11 cellular contexts compared by ENCODE assay signal in the genomic region with DNA sequence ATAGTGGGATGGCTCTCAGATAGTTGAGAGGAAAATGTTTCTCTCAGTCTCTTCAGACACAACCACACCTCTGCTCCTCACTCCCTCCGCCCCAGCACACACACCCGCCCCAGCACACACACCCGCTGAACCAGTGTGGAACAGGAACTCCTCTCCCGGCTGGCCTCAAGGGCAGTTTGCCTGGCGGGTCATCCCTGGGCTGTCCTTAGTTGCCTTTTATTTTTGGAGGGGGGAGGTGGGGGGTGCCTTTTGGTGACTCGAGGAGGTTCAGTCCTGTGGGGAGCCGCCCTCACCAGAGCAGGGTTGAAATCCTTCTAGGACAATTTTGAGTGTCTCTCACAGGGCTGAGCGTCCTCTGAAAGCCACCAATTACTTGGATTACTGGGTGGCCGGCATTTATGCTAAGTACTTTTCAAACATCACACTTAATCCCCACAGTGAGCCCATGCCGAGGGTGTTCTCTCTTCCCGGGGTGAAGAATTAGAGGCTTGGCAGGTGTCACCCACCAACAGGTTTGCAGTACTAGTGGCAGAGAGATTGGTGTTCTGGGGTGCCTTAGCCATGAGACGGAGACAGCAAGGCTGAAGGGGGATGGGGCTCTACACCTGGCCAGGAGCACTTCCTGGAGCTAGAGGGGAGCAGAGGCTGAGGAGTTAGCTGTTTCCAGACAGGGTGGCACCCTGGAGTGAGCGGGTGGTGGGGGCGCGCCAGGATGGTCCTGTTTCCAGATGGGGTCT. TPM values are rescaled to one million over a fixed set of nuclear protein-coding genes. Genes with fewer than 3 reads are reported as not detected.
DNase-seq lines count a peak whose midpoint lies in the region; TF ChIP-seq lines count a peak whose summit lies in the region.
"Had no signal": no experiment of that assay in that cellular context is flagged by ENCODE, and none has a peak within 500 bp of the region (broad histone marks: within the 10 kb centered on the region; RNA-seq: fewer than 3 reads in every experiment).

No MANE protein-coding gene starts in this region.

- POLR2A ChIA-PET in PC-9 (lab: Charles Lee; ENCODE audit: unreplicated experiment), result interaction anchor here (0.7 kb wide), 1 partner anchor 9 kb away, joined by 3 read pairs; no protein-coding TSS in a partner anchor

- peak overlapping the region; percentile 46 to 74 (median 67) for H3K4me3 Mint-ChIP-seq in nephron
- H3K4me3 Mint-ChIP-seq in HFFc6, result no peak overlapping the region
- H3K4me3 Mint-ChIP-seq: activated naive CD8-positive, alpha-beta T cell had no signal

- peaks cover 28% of the 10 kb centered on the region for H3K27me3 Mint-ChIP-seq in nephron (ENCODE audit: low read depth)
- peaks cover 5% of the 10 kb centered on the region for H3K27me3 Mint-ChIP-seq in HFFc6 (ENCODE audit: insufficient read depth)

- H3F3A ChIP-seq in PC-9 (ENCODE audit: insufficient read depth, low read depth), result peaks cover 19% of the 10 kb centered on the region; the same call in 1 of the 2 replicates

- H3K4me3 ChIP-seq in ACC112 (ENCODE audit: low read depth, low read length), result 0 out of 2 replicates have a peak overlapping the region, but pooled peaks have one; percentile 38
- peak overlapping the region in 1 of 4 donors; percentile 7 for H3K4me3 ChIP-seq in esophagus squamous epithelium
- H3K4me3 ChIP-seq in PC-9, result no peak overlapping the region

- peak; percentile 84 to 87 for DNase-seq in NCI-H524 (lab: John Stamatoyannopoulos, UW)
- DNase-seq in esophagus squamous epithelium (lab: John Stamatoyannopoulos, UW), result no peak
- DNase-seq in HPDE6-E6E7 (ENCODE audit: extremely low spot score), result no peak
- no peak for DNase-seq in PC-9
- no peak for DNase-seq in HFFc6
- DNase-seq in RKO (ENCODE audit: low spot score), result no peak
- DNase-seq: stimulated activated naive CD4-positive, alpha-beta T cell had no signal

- no peaks in the 10 kb centered on the region for H3K27me3 ChIP-seq in ACC112 (ENCODE audit: insufficient read depth, low read length)
- peaks cover 0 to 18% (median 0%) of the 10 kb centered on the region in 4 donors for H3K27me3 ChIP-seq in esophagus squamous epithelium
- no peaks in the 10 kb centered on the region for H3K27me3 ChIP-seq in PC-9 (ENCODE audit: insufficient read depth, low read depth)

- H3K36me3 ChIP-seq in ACC112 (ENCODE audit: insufficient read depth, low read length) (no peaks in the 10 kb centered on the region; the same call in 1 of the 2 replicates), esophagus squamous epithelium (peaks cover 8 to 45% (median 9%) of the 10 kb centered on the region in 3 donors), PC-9 (ENCODE audit: low read depth) (no peaks in the 10 kb centered on the region)

- CTCF ChIA-PET in PC-9 (lab: Charles Lee), result no interaction called here

- 54 to 55% methylated on average over 5 to 15 of the region's 15 CpGs for WGBS in esophagus squamous epithelium, 2 donors

- H4K20me1 ChIP-seq in PC-9 (ENCODE audit: insufficient read depth), result peaks cover 18% of the 10 kb centered on the region

- no peak overlapping the region for H3K4me2 ChIP-seq in PC-9

- H2AFZ ChIP-seq in ACC112 (ENCODE audit: low read length, unreplicated experiment) (no peak overlapping the region), PC-9 (no peak overlapping the region)

- no peaks in the 10 kb centered on the region for H3K9me2 ChIP-seq in PC-9 (ENCODE audit: insufficient read depth)

- H3K4me1 ChIP-seq in ACC112 (ENCODE audit: control insufficient read depth, insufficient read depth, low read length, unreplicated experiment) (peaks cover 5% of the 10 kb centered on the region), esophagus squamous epithelium (peaks cover 18 to 43% (median 20%) of the 10 kb centered on the region in 3 donors), PC-9 (replicated peaks; ENCODE audit: insufficient read depth) (no peaks in the 10 kb centered on the region; the same call in 1 of the 2 replicates)

- H3K9me3 ChIP-seq in esophagus squamous epithelium, result no peaks in the 10 kb centered on the region
- H3K9me3 ChIP-seq in PC-9 (ENCODE audit: insufficient read depth, low read depth), result no peaks in the 10 kb centered on the region

- H3K4me1 Mint-ChIP-seq in nephron, result peaks cover 33% of the 10 kb centered on the region
- H3K4me1 Mint-ChIP-seq in HFFc6 (ENCODE audit: low read depth), result peaks cover 12% of the 10 kb centered on the region

- no peak overlapping the region for H3K27ac Mint-ChIP-seq in nephron
- no peak overlapping the region for H3K27ac Mint-ChIP-seq in HFFc6
- H3K27ac Mint-ChIP-seq: activated naive CD8-positive, alpha-beta T cell; B cell had no signal

- H3K36me3 Mint-ChIP-seq in nephron (ENCODE audit: low read depth) (peaks cover 26% of the 10 kb centered on the region), HFFc6 (ENCODE audit: low read depth) (no peaks in the 10 kb centered on the region)

- BruUV-seq in PC-9 (replicated peaks; lab: Mats Ljungman, UMichigan), result no TSS peak

- TF ChIP-seq CTCF in esophagus squamous epithelium (IDR thresholded peaks at IDR 0.05) (no peak), nephron (IDR thresholded peaks at IDR 0.05; ENCODE audit: unreplicated experiment in 3 of 3) (no peak), PC-9 (conservative IDR thresholded peaks at IDR 0.05) (no peak), HFFc6 (IDR thresholded peaks at IDR 0.05) (no peak)

- H3K79me2 ChIP-seq in ACC112 (ENCODE audit: control insufficient read depth, insufficient read depth, low read length, unreplicated experiment), result peaks cover 2% of the 10 kb centered on the region
- no peaks in the 10 kb centered on the region for H3K79me2 ChIP-seq in PC-9 (ENCODE audit: low read depth)

- intact Hi-C loops in esophagus squamous epithelium (cut with DNase I) (loop anchor here (10.0 kb wide), 1 partner anchor 139 kb away; no protein-coding TSS in a partner anchor), PC-9 (cut with micrococcal nuclease; ENCODE audit: unreplicated experiment) (loop anchor here (10.0 kb wide), 1 partner anchor 421 kb away; no protein-coding TSS in a partner anchor)

- TF ChIP-seq POLR2A in esophagus squamous epithelium (IDR thresholded peaks at IDR 0.05), result no peak

- H3K27ac ChIP-seq in ACC112 (ENCODE audit: low read depth, low read length) (peak overlapping the region; percentile 48; the same call in 1 of the 2 replicates), esophagus squamous epithelium (peak overlapping the region in 3 of 4 donors; percentile 21 to 25 (median 24)), PC-9 (no peak overlapping the region)

- no peaks in the 10 kb centered on the region for H3K9me3 Mint-ChIP-seq in nephron
- no peaks in the 10 kb centered on the region for H3K9me3 Mint-ChIP-seq in HFFc6

RNA-seq across cellular contexts. Expression of a gene that starts 2.8 kb away (rescaled TPM):
- total RNA-seq in esophagus squamous epithelium, result 1 to 10 TPM; 1.1 to 8.4 (median 4.3) TPM
- 1.0 and 1.2 TPM in 2 replicates for total RNA-seq in PC-9 (2021)
- 1 to 10 TPM in 1 of 6 experiments, under 1 TPM in 5; 0.17 to 1.1 (median 0.43) TPM for total RNA-seq in HFFc6 (2021; fragmentation: NEBNext Ultra II Directional; extraction: Animal tissue kit (Norgen Biotek cat#: 25700))

RNA-seq across cellular contexts. Expression of a gene that starts 16.6 kb away (rescaled TPM):
- total RNA-seq in esophagus squamous epithelium (10 to 100 TPM in 3 of 4 donors, 1 to 10 TPM in 1; 5.8 to 15.4 (median 12.2) TPM), PC-9 (2021) (14.6 and 15.8 TPM in 2 replicates)
- total RNA-seq in HFFc6 (2021; fragmentation: NEBNext Ultra II Directional; extraction: Animal tissue kit (Norgen Biotek cat#: 25700)), result 1 to 10 TPM; 7.0 to 9.0 (median 7.9) TPM

Comparison
In these comparisons a context has a peak if more than half of its experiments do, and no peak if none do; other contexts are left out.
1. DNase-seq: peak in NCI-H524 (2 of 2); none in esophagus squamous epithelium (single experiment), HPDE6-E6E7 (single experiment), PC-9 (0 of 2), HFFc6 (single experiment) and RKO (single experiment).